21 cellular contexts compared by ENCODE assay signal in genomic region chr1:180899262-180899661, GRCh38.
"Had no signal": no experiment of that assay in that cellular context is flagged by ENCODE, and none has a peak within 500 bp of the region (broad histone marks: within the 10 kb centered on the region; RNA-seq: fewer than 3 reads in every experiment).

No MANE protein-coding gene starts in this region.

- H3K27ac Mint-ChIP-seq: activated CD4-positive, alpha-beta T cell treated with anti-CD3 and anti-CD28 coated beads, Interleukin-2, amount 10 ng/mL, durations not matched to agents 7 days and 5 days; activated T-cell treated with anti-CD3 and anti-CD28 coated beads, Interleukin-2, amount 50 U/mL, for 72 hours; mesothelial cell of epicardium; natural killer cell treated with Interleukin-12 subunit alpha and Interleukin-12 subunit beta and Interleukin-15 and Interleukin-18, amount 100 ng/mL, for 72 hours; stimulated activated naive CD8-positive, alpha-beta T cell treated with anti-CD3 and anti-CD28 coated beads, Interleukin-15, Interleukin-2, amounts not matched to agents 100 ng/mL and 50 ng/mL, for 24 hours had no signal

- H3K4me3 Mint-ChIP-seq: activated CD4-positive, alpha-beta T cell treated with anti-CD3 and anti-CD28 coated beads, Interleukin-2, amount 10 ng/mL, durations not matched to agents 7 days and 5 days; activated T-cell treated with anti-CD3 and anti-CD28 coated beads, Interleukin-2, amount 50 U/mL, for 72 hours; mesothelial cell of epicardium; natural killer cell treated with Interleukin-12 subunit alpha and Interleukin-12 subunit beta and Interleukin-15 and Interleukin-18, amount 100 ng/mL, for 72 hours; stimulated activated naive CD8-positive, alpha-beta T cell treated with anti-CD3 and anti-CD28 coated beads, Interleukin-15, Interleukin-2, amounts not matched to agents 100 ng/mL and 50 ng/mL, for 24 hours had no signal

- H3K27me3 ChIP-seq: breast epithelium, esophagus squamous epithelium, hepatocyte, transverse colon had no signal

- ATAC-seq: activated T-cell treated with anti-CD3 and anti-CD28 coated beads, Interleukin-2, amount 50 U/mL, for 72 hours; left colon; lower lobe of right lung; natural killer cell treated with Interleukin-12 subunit alpha and Interleukin-12 subunit beta and Interleukin-15 and Interleukin-18, amount 100 ng/mL, for 72 hours had no signal

- H3K4me1 ChIP-seq: breast epithelium, esophagus squamous epithelium, transverse colon had no signal

- H3K27me3 Mint-ChIP-seq: activated CD4-positive, alpha-beta T cell treated with anti-CD3 and anti-CD28 coated beads, Interleukin-2, amount 10 ng/mL, durations not matched to agents 7 days and 5 days; stimulated activated naive CD8-positive, alpha-beta T cell treated with anti-CD3 and anti-CD28 coated beads, Interleukin-15, Interleukin-2, amounts not matched to agents 100 ng/mL and 50 ng/mL, for 24 hours had no signal

- H3K4me3 ChIP-seq: breast epithelium, esophagus squamous epithelium, hepatocyte, lower lobe of right lung, transverse colon had no signal

- H3K4me1 Mint-ChIP-seq: activated CD4-positive, alpha-beta T cell treated with anti-CD3 and anti-CD28 coated beads, Interleukin-2, amount 10 ng/mL, durations not matched to agents 7 days and 5 days had no signal

- H3K9me3 Mint-ChIP-seq: activated CD4-positive, alpha-beta T cell treated with anti-CD3 and anti-CD28 coated beads, Interleukin-2, amount 10 ng/mL, durations not matched to agents 7 days and 5 days; activated T-cell treated with anti-CD3 and anti-CD28 coated beads, Interleukin-2, amount 50 U/mL, for 72 hours; mesothelial cell of epicardium; stimulated activated naive CD8-positive, alpha-beta T cell treated with anti-CD3 and anti-CD28 coated beads, Interleukin-15, Interleukin-2, amounts not matched to agents 100 ng/mL and 50 ng/mL, for 24 hours had no signal

- FAIRE-seq: astrocyte, islet of Langerhans had no signal

- H3K36me3 ChIP-seq: breast epithelium, esophagus squamous epithelium, lower lobe of right lung, transverse colon had no signal

- H3K36me3 Mint-ChIP-seq: mesothelial cell of epicardium; natural killer cell treated with Interleukin-12 subunit alpha and Interleukin-12 subunit beta and Interleukin-15 and Interleukin-18, amount 100 ng/mL, for 72 hours had no signal

- H3K9me3 ChIP-seq: breast epithelium, esophagus squamous epithelium, lower lobe of right lung, transverse colon had no signal

- H3K27ac ChIP-seq: breast epithelium, esophagus squamous epithelium, hepatocyte, lower lobe of right lung, transverse colon had no signal

- DNase-seq: activated CD4-positive, alpha-beta T cell treated with anti-CD3 and anti-CD28 coated beads, Interleukin-2, amount 10 ng/mL, durations not matched to agents 7 days and 5 days; activated CD4-positive, CD25-positive, alpha-beta regulatory T cell; activated effector memory CD4-positive, alpha-beta T cell treated with anti-CD3 and anti-CD28 coated beads, Interleukin-2, amount 50 U/mL, for 16 hours; activated naive CD4-positive, alpha-beta T cell treated with anti-CD3 and anti-CD28 coated beads, Interleukin-2, amount 50 U/mL, for 16 hours; activated T-cell treated with anti-CD3 and anti-CD28 coated beads, Interleukin-2, amount 50 U/mL, for 72 hours; cortex of kidney; esophagus squamous epithelium; left colon; lower lobe of right lung; nucleus accumbens; retina; stimulated activated CD4-positive, alpha-beta T cell treated with anti-CD3 and anti-CD28 coated beads, Interleukin-12 subunit alpha, Interleukin-12 subunit beta, amount 100 ng/mL, for 4 hours; stimulated activated CD4-positive, alpha-beta T cell treated with anti-CD3 and anti-CD28 coated beads, Interleukin-2, amount 100 ng/mL, for 24 hours; transverse colon had no signal
